ENCODE assay signal across 17 cellular contexts in the genomic region with DNA sequence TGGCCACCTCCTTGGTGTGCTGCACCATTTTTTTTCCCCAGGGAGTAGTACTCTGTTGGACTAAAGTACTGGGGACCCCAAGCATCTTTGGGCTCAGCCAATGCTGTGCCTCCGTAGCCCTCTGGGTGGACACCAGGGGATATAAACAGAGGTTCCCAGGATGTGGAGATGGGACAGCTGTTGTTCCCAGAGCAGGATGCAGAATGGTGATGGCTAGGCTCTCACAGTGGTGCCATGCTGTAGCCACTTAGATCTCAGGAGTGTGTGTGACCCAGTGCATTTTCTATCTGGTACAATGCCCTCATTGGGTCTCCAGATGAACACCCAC. TPM values are rescaled to one million over a fixed set of nuclear protein-coding genes. Genes with fewer than 3 reads are reported as not detected.
A peak's percentile ranks its signal among the peaks of the same experiment; 100 is the strongest.
DNase-seq lines count a peak whose midpoint lies in the region; ATAC-seq, FAIRE-seq and TF ChIP-seq lines count a peak whose summit lies in the region.
"Had no signal": no experiment of that assay in that cellular context is flagged by ENCODE, and none has a peak within 500 bp of the region (broad histone marks: within the 10 kb centered on the region; RNA-seq: fewer than 3 reads in every experiment).

No MANE protein-coding gene starts in this region.

- H3K4me1 ChIP-seq in H1 (replicated peaks in 1 of 4; ENCODE audit: control insufficient read depth in 3 of 4, insufficient read depth in 4 of 4, low read length in 3 of 4) (peaks cover 0 to 3% (median 0%) of the 10 kb centered on the region in 4 experiments; a peak in 1 of 7 replicates), MM.1S (ENCODE audit: low read length) (no peaks in the 10 kb centered on the region)

- H3K27ac ChIP-seq in H1 (ENCODE audit: low read depth, low read length) (no peak overlapping the region), MM.1S (ENCODE audit: low read length) (no peak overlapping the region)

- H3K9ac ChIP-seq in H1 (replicated peaks in 1 of 4; ENCODE audit: extremely low read depth in 1 of 4, low read depth in 3 of 4, low read length in 3 of 4) (no peak overlapping the region), MM.1S (ENCODE audit: low read length) (no peak overlapping the region)

- H3K4me2 ChIP-seq in H1 (ENCODE audit: insufficient read depth in 1 of 2, low read depth in 2 of 2, low read length in 2 of 2) (no peak overlapping the region), MM.1S (ENCODE audit: low read depth, low read length) (no peak overlapping the region)

- no peak for DNase-seq in H1 (ENCODE audit: low read depth in 1 of 2, low spot score in 2 of 2)
- no peak for DNase-seq in C1 segment of cervical spinal cord (lab: John Stamatoyannopoulos, UW)
- no peak for DNase-seq in RKO (ENCODE audit: low spot score)
- no peak for DNase-seq in MM.1S
- DNase-seq: CD4-positive, alpha-beta memory T cell; DMS79; Kasumi-1; NCI-H1417; NCI-H1930; NCI-H2171 treated with DMSO at 0.1 percent for 48 hours had no signal

- H3K23me2 ChIP-seq in H1 (ENCODE audit: low read depth, low read length), result no peaks in the 10 kb centered on the region; the same call in 1 of the 2 replicates

- CTCF ChIA-PET in H1 (lab: Charles Lee; ENCODE audit: partially characterized antibody), result interaction anchor here (0.5 to 3.5 kb wide), 73 partner anchors 9 to 746 kb away, joined by 3 to 41 read pairs (median 4); a partner anchor contains a TSS

- no peak overlapping the region for H2AK5ac ChIP-seq in H1 (ENCODE audit: low read depth, low read length)

- no peak overlapping the region for H4K5ac ChIP-seq in H1 (ENCODE audit: insufficient read length, low read depth, low read length)

- H3K9me3 ChIP-seq in H1 (ENCODE audit: insufficient read depth in 2 of 2, low read depth in 1 of 2, low read length in 1 of 2) (no peaks in the 10 kb centered on the region; a peak in 1 of 4 replicates), MM.1S (replicated peaks; ENCODE audit: insufficient read depth, low read length) (no peaks in the 10 kb centered on the region)

- H3K18ac ChIP-seq in H1 (ENCODE audit: extremely low read depth, low read length), result no peak overlapping the region

- no peak overlapping the region for H3K4me3 ChIP-seq in H1 (ENCODE audit: extremely low read depth in 1 of 4, insufficient read depth in 2 of 4, low read depth in 3 of 4, low read length in 4 of 4)
- H3K4me3 ChIP-seq in MM.1S (ENCODE audit: low read length), result no peak overlapping the region

- H3K36me3 ChIP-seq in H1 (ENCODE audit: control insufficient read depth in 2 of 4, insufficient read depth in 4 of 4, low read length in 3 of 4), result no peaks in the 10 kb centered on the region
- no peaks in the 10 kb centered on the region for H3K36me3 ChIP-seq in MM.1S (replicated peaks; ENCODE audit: insufficient read depth, low read length)

- no peaks in the 10 kb centered on the region for H3F3A ChIP-seq in MM.1S (ENCODE audit: insufficient read depth, low read length)

- no peak for TF ChIP-seq EP300 in H1 (IDR thresholded peaks at IDR 0.05; ENCODE audit: borderline replicate concordance in 1 of 2, low read depth in 2 of 2, low read length in 2 of 2)

- no peaks in the 10 kb centered on the region for H3K9me2 ChIP-seq in MM.1S (replicated peaks; ENCODE audit: insufficient read depth, low read length)

- H4K8ac ChIP-seq in H1 (ENCODE audit: extremely low read depth, insufficient read depth, low read length), result no peak overlapping the region; the same call in 1 of the 2 replicates

- no peak overlapping the region for H2BK5ac ChIP-seq in H1 (ENCODE audit: low read depth, low read length)

- no peak overlapping the region for H3K14ac ChIP-seq in H1 (ENCODE audit: insufficient read length)

- H3K79me2 ChIP-seq in H1 (ENCODE audit: control insufficient read depth in 1 of 2, insufficient read depth in 2 of 2, low read length in 2 of 2), result no peaks in the 10 kb centered on the region
- H3K79me2 ChIP-seq in MM.1S (ENCODE audit: low read length), result no peaks in the 10 kb centered on the region

- no peak for TF ChIP-seq RAD21 in H1 (IDR thresholded peaks at IDR 0.05 in 1 of 2, conservative IDR thresholded peaks at IDR 0.05 in 1 of 2; ENCODE audit: low read depth in 2 of 2, low read length in 2 of 2)

- ATAC-seq in GM18517 (IDR thresholded peaks at IDR 0.05; ENCODE audit: unreplicated experiment), result peak; percentile 5
- ATAC-seq in GM21360 (IDR thresholded peaks at IDR 0.05; ENCODE audit: unreplicated experiment), result peak; percentile 22
- ATAC-seq in HG02885 (IDR thresholded peaks at IDR 0.05; ENCODE audit: poor library complexity, unreplicated experiment), result peak; percentile 8
- ATAC-seq in esophagus mucosa, result no peak

- H2BK15ac ChIP-seq in H1 (ENCODE audit: low read length), result no peak overlapping the region

- no peak overlapping the region for H3K23ac ChIP-seq in H1 (ENCODE audit: insufficient read length)

- H2BK12ac ChIP-seq in H1 (ENCODE audit: low read depth, low read length), result no peak overlapping the region

- no peak overlapping the region for H2BK120ac ChIP-seq in H1 (replicated peaks; ENCODE audit: low read depth, low read length)

- TF ChIP-seq POLR2A in H1 (IDR thresholded peaks at IDR 0.05; ENCODE audit: control extremely low read depth in 1 of 2, low read depth in 2 of 2, low read length in 2 of 2), result no peak

- H2BK20ac ChIP-seq in H1 (ENCODE audit: low read length), result no peak overlapping the region

- FAIRE-seq in H1 (lab: Jason Lieb, UNC), result no peak

- no peak overlapping the region for H3K56ac ChIP-seq in H1 (replicated peaks; ENCODE audit: insufficient read length, low read depth, low read length)

- no peak overlapping the region for H4K91ac ChIP-seq in H1 (replicated peaks; ENCODE audit: insufficient read length, low read length)

- H3K79me1 ChIP-seq in H1 (ENCODE audit: low read depth, low read length), result no peaks in the 10 kb centered on the region

- TF ChIP-seq CTCF in H1 (IDR thresholded peaks at IDR 0.05; ENCODE audit: control extremely low read depth in 1 of 3, insufficient read depth in 1 of 3, low read depth in 1 of 3, low read length in 3 of 3), result no peak
- TF ChIP-seq CTCF in MM.1S (IDR thresholded peaks at IDR 0.05; ENCODE audit: low read length), result no peak

- WGBS in H1 (ENCODE audit: extremely low coverage in 1 of 2, insufficient coverage in 1 of 2, insufficient read length in 1 of 2, insufficient replicate concordance in 2 of 2, low coverage in 1 of 2, low lambda C conversion rate in 2 of 2, missing lambda C conversion rate in 1 of 2), 2 experiments, result 42% methylated on average over 1 of the region's 1 CpG; no CpG with 5 or more reads in 1 of the 2 experiments

- H2AFZ ChIP-seq in H1 (ENCODE audit: low read length), result peak overlapping the region; percentile 80
- H2AFZ ChIP-seq in MM.1S (ENCODE audit: low read length), result no peak overlapping the region

- H4K20me1 ChIP-seq in H1 (replicated peaks in 1 of 2; ENCODE audit: control insufficient read depth in 1 of 2, insufficient read depth in 2 of 2, low read length in 2 of 2), result no peaks in the 10 kb centered on the region
- no peaks in the 10 kb centered on the region for H4K20me1 ChIP-seq in MM.1S (ENCODE audit: insufficient read depth, low read length)

- H3K27me3 ChIP-seq in H1 (replicated peaks in 1 of 4; ENCODE audit: control insufficient read depth in 3 of 4, extremely low read depth in 1 of 4, insufficient read depth in 3 of 4, low read length in 3 of 4) (no peaks in the 10 kb centered on the region), MM.1S (replicated peaks; ENCODE audit: insufficient read depth, low read length) (no peaks in the 10 kb centered on the region)

- H3K4ac ChIP-seq in H1 (replicated peaks; ENCODE audit: insufficient read length, low read depth, low read length), result no peak overlapping the region

- POLR2A ChIA-PET in H1 (lab: Charles Lee; ENCODE audit: partially characterized antibody), result interaction anchor here (0.8 to 1.3 kb wide), 2 partner anchors 38 to 1470 kb away, joined by 3 read pairs; a partner anchor contains a TSS

TF ChIP-seq in H1, 55 proteins besides CTCF, POLR2A, EP300 and RAD21:
- TF ChIP-seq GTF2F1 (IDR thresholded peaks at IDR 0.05; ENCODE audit: borderline replicate concordance, low read depth, low read length), result no peak
- no peak for TF ChIP-seq HDAC2 (IDR thresholded peaks at IDR 0.05; ENCODE audit: borderline replicate concordance in 1 of 2, low read depth in 2 of 2, low read length in 2 of 2)
- TF ChIP-seq JUN (IDR thresholded peaks at IDR 0.05; ENCODE audit: low read depth, low read length), result no peak
- TF ChIP-seq RXRA (IDR thresholded peaks at IDR 0.05; ENCODE audit: insufficient read depth, low read depth, low read length), result no peak
- no peak for TF ChIP-seq NRF1 (IDR thresholded peaks at IDR 0.05; ENCODE audit: low read depth, low read length)
- no peak for TF ChIP-seq EGR1 (IDR thresholded peaks at IDR 0.05; ENCODE audit: borderline replicate concordance, low read depth, low read length)
- no peak for TF ChIP-seq RFX5 (IDR thresholded peaks at IDR 0.05; ENCODE audit: borderline replicate concordance, low read depth, low read length)
- no peak for TF ChIP-seq SUZ12 (IDR thresholded peaks at IDR 0.05; ENCODE audit: low read length)
- TF ChIP-seq CBX8 (IDR thresholded peaks at IDR 0.05; ENCODE audit: borderline replicate concordance, low read depth, low read length), result no peak
- TF ChIP-seq CHD2 (IDR thresholded peaks at IDR 0.05; ENCODE audit: low read length), result no peak

RNA-seq across cellular contexts. Expression of a gene that starts 50.9 kb away (rescaled TPM):
- total RNA-seq in H1 (2021; fragmentation: NEBNext Ultra II Directional; extraction: Animal tissue kit (Norgen Biotek cat#: 25700)), result 1.9 and 2.3 TPM in 2 replicates
- polyA plus RNA-seq in H1 (2011; rRNA removed), result 0.47 and 0.49 TPM in 2 replicates
- 1.1 TPM for polyA plus RNA-seq in H1 (2011; cell fraction: cytosol; rRNA removed)
- polyA plus RNA-seq in H1 (2011; cell fraction: nucleus; rRNA removed), result 0.87 TPM
- polyA plus RNA-seq in H1 (2012, experiment 1 of 2), result 0.91 to 1.5 TPM (median 1.3 TPM) in 4 replicates
- polyA plus RNA-seq in H1 (2012, experiment 2 of 2), result 0.14 TPM
- polyA plus RNA-seq in H1 (2013, experiment 1 of 2), result 0.97 TPM
- polyA plus RNA-seq in H1 (2013, experiment 2 of 2), result 0.68 TPM
- 1.6 and 2.1 TPM in 2 replicates for polyA minus RNA-seq in H1 (2011; rRNA and poly(A)+ RNA removed)
- polyA minus RNA-seq in H1 (2011; cell fraction: cytosol; rRNA and poly(A)+ RNA removed), result 1.8 TPM
- 2.1 TPM for polyA minus RNA-seq in H1 (2011; cell fraction: nucleus; rRNA and poly(A)+ RNA removed)
- 1.1 TPM for total RNA-seq in esophagus mucosa
- total RNA-seq: G401, NCI-H460, RPMI7951 had no signal
